In the genomic region with DNA sequence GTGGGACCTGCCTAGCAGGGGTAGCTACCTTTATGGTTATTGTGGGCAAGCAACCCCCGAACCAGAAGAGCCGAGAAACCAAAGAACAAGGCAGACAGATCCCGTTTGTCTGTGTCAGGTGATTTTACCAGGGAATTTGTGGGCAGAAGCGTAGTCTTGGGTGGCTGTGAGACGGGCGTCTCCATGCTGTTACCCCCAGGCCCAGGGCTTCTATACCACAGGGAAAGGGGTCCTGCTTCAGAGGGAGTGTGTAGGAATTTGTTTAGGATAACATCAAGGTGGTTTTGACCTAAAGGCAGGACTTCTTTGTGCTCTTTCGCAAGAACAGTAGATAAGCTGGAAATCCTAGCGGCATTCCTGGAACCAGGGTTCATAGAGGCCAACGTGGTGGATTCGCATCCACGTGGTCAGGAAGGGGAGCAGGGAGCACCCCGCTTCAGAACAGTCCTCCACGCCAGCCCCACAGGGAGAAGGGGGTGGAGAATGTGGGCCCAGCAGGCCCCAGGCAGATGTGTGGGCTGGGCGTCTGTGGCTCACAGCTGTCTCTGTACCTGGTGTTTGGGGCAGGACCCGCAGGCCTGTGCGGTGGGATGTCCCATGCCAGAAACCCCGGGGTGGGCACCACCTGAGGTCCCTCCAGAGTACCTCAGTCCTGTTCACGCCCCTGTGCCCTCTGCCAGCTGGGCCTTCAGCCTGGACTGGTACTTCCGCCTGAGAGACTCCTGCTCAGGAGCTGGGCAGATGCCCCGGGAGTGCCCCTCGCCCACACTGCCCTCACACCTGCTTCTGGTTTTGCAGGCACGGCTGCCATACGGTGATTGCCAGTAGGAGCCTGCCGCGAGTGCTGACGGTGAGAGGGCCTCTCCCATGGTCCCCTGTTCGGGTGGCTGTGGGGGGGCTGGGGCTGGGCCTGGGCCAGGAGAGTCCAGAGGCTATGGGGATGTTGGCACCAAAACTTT, we compare ENCODE assay signal across 25 cellular contexts. TPM values are rescaled to one million over a fixed set of nuclear protein-coding genes. Genes with fewer than 3 reads are reported as not detected.
DNase-seq lines count a peak whose midpoint lies in the region; ATAC-seq and TF ChIP-seq lines count a peak whose summit lies in the region.
"Had no signal": no experiment of that assay in that cellular context is flagged by ENCODE, and none has a peak within 500 bp of the region (broad histone marks: within the 10 kb centered on the region; RNA-seq: fewer than 3 reads in every experiment).

No MANE protein-coding gene starts in this region.

- no peak overlapping the region for H3K27ac Mint-ChIP-seq in CD4-positive, alpha-beta memory T cell
- H3K27ac Mint-ChIP-seq: activated CD4-positive, alpha-beta T cell treated with anti-CD3 and anti-CD28 coated beads, Interleukin-2, amount 10 ng/mL, durations not matched to agents 7 days and 5 days; activated CD8-positive, alpha-beta memory T cell treated with anti-CD3 and anti-CD28 coated beads, Interleukin-2, amount 10 ng/mL, durations not matched to agents 7 days and 5 days; activated naive CD4-positive, alpha-beta T cell treated with anti-CD3 and anti-CD28 coated beads for 36 hours; activated T-cell treated with anti-CD3 and anti-CD28 coated beads, Interleukin-2, amount 50 U/mL, for 72 hours; effector memory CD8-positive, alpha-beta T cell had no signal

- peaks cover 0 to 21% (median 9%) of the 10 kb centered on the region in 4 donors for H3K36me3 ChIP-seq in right lobe of liver
- no peaks in the 10 kb centered on the region for H3K36me3 ChIP-seq in CD4-positive, alpha-beta memory T cell (ENCODE audit: insufficient read depth, low read length)
- H3K36me3 ChIP-seq: breast epithelium, colonic mucosa had no signal

- peak overlapping the region; percentile 70 to 87 (median 78) for H3K27ac ChIP-seq in right lobe of liver
- H3K27ac ChIP-seq in CD4-positive, alpha-beta memory T cell (ENCODE audit: low read depth, low read length): no peak overlapping the region
- H3K27ac ChIP-seq: breast epithelium, C4-2B, colonic mucosa, esophagus squamous epithelium, tibial nerve, VCaP had no signal

- peak; percentile 44 to 72 (median 62) for ATAC-seq in right lobe of liver
- ATAC-seq: activated CD8-positive, alpha-beta memory T cell treated with anti-CD3 and anti-CD28 coated beads, Interleukin-2, amount 10 ng/mL, durations not matched to agents 7 days and 5 days; activated T-cell treated with anti-CD3 and anti-CD28 coated beads, Interleukin-2, amount 50 U/mL, for 72 hours; effector memory CD8-positive, alpha-beta T cell had no signal

- WGBS in right lobe of liver (ENCODE audit: insufficient coverage, low coverage, low lambda C conversion rate, missing lambda C conversion rate): 20% methylated on average over 9 of the region's 27 CpGs

- DNase-seq in ELF-1 (ENCODE audit: low read depth, low spot score) (peak; percentile 49), amniotic epithelial cell (ENCODE audit: low read depth) (peak; percentile 81), right lobe of liver (peak; percentile 69 to 82 (median 76)), NCI-H2171 (lab: John Stamatoyannopoulos, UW) (no peak), cerebellar nuclear complex (lab: John Stamatoyannopoulos, UW) (no peak)
- DNase-seq in CD4-positive, alpha-beta memory T cell: no peak
- DNase-seq: ACHN; activated CD4-positive, alpha-beta T cell treated with anti-CD3 and anti-CD28 coated beads, Interleukin-2, amount 10 ng/mL, durations not matched to agents 7 days and 5 days; activated CD8-positive, alpha-beta memory T cell treated with anti-CD3 and anti-CD28 coated beads, Interleukin-2, amount 10 ng/mL, durations not matched to agents 7 days and 5 days; activated naive CD4-positive, alpha-beta T cell treated with anti-CD3 and anti-CD28 coated beads for 36 hours; activated T-cell treated with anti-CD3 and anti-CD28 coated beads, Interleukin-2, amount 50 U/mL, for 72 hours; amniotic stem cell; colonic mucosa; effector memory CD8-positive, alpha-beta T cell; esophagus squamous epithelium; Kasumi-1; kidney glomerular epithelial cell; NCI-H187; NCI-H69; stimulated activated CD8-positive, alpha-beta memory T cell treated with anti-CD3 and anti-CD28 coated beads, Interleukin-4, amount 100 ng/mL, for 48 hours had no signal

- CTCF ChIA-PET in CD4-positive, alpha-beta memory T cell (lab: Charles Lee; ENCODE audit: partially characterized antibody): no interaction called here

- POLR2A ChIA-PET in CD4-positive, alpha-beta memory T cell (lab: Charles Lee; ENCODE audit: partially characterized antibody): interaction anchor here (1.3 kb wide), 1 partner anchor 20 kb away, joined by 3 read pairs; the partner anchor contains the start of gene RAB11FIP3

- no peak overlapping the region for H3K4me3 Mint-ChIP-seq in CD4-positive, alpha-beta memory T cell
- H3K4me3 Mint-ChIP-seq: activated CD4-positive, alpha-beta T cell treated with anti-CD3 and anti-CD28 coated beads, Interleukin-2, amount 10 ng/mL, durations not matched to agents 7 days and 5 days; activated CD8-positive, alpha-beta memory T cell treated with anti-CD3 and anti-CD28 coated beads, Interleukin-2, amount 10 ng/mL, durations not matched to agents 7 days and 5 days; activated naive CD4-positive, alpha-beta T cell treated with anti-CD3 and anti-CD28 coated beads for 36 hours; activated T-cell treated with anti-CD3 and anti-CD28 coated beads, Interleukin-2, amount 50 U/mL, for 72 hours; effector memory CD8-positive, alpha-beta T cell had no signal

- TF ChIP-seq CTCF in right lobe of liver (IDR thresholded peaks at IDR 0.05): no peak

- H3K4me3 ChIP-seq in right lobe of liver: peak overlapping the region; percentile 27 to 50 (median 44)
- H3K4me3 ChIP-seq in CD4-positive, alpha-beta memory T cell (ENCODE audit: low read length in 2 of 2): no peak overlapping the region
- H3K4me3 ChIP-seq: breast epithelium, colonic mucosa, esophagus squamous epithelium, HAP-1, tibial nerve had no signal

- H3K36me3 Mint-ChIP-seq in CD4-positive, alpha-beta memory T cell: peaks cover 0 to 1% of the 10 kb centered on the region in 2 donors
- H3K36me3 Mint-ChIP-seq: activated CD8-positive, alpha-beta memory T cell treated with anti-CD3 and anti-CD28 coated beads, Interleukin-2, amount 10 ng/mL, durations not matched to agents 7 days and 5 days had no signal

- no peaks in the 10 kb centered on the region for H3K27me3 ChIP-seq in right lobe of liver
- H3K27me3 ChIP-seq in CD4-positive, alpha-beta memory T cell (ENCODE audit: insufficient read depth, low read length): no peaks in the 10 kb centered on the region
- H3K27me3 ChIP-seq: breast epithelium, colonic mucosa, esophagus squamous epithelium, tibial nerve had no signal

- peak; percentile 59 for TF ChIP-seq POLR2A in right lobe of liver (IDR thresholded peaks at IDR 0.05)

- intact Hi-C loops in right lobe of liver (cut with DNase I): no loop called here
- intact Hi-C loops in CD4-positive, alpha-beta memory T cell (cut with micrococcal nuclease): no loop called here

- no peaks in the 10 kb centered on the region for H3K9me3 Mint-ChIP-seq in CD4-positive, alpha-beta memory T cell
- H3K9me3 Mint-ChIP-seq: activated CD4-positive, alpha-beta T cell treated with anti-CD3 and anti-CD28 coated beads, Interleukin-2, amount 10 ng/mL, durations not matched to agents 7 days and 5 days; activated naive CD4-positive, alpha-beta T cell treated with anti-CD3 and anti-CD28 coated beads for 36 hours; activated T-cell treated with anti-CD3 and anti-CD28 coated beads, Interleukin-2, amount 50 U/mL, for 72 hours; effector memory CD8-positive, alpha-beta T cell had no signal

- H3K27me3 Mint-ChIP-seq in CD4-positive, alpha-beta memory T cell: no peaks in the 10 kb centered on the region
- H3K27me3 Mint-ChIP-seq: activated CD4-positive, alpha-beta T cell treated with anti-CD3 and anti-CD28 coated beads, Interleukin-2, amount 10 ng/mL, durations not matched to agents 7 days and 5 days; activated CD8-positive, alpha-beta memory T cell treated with anti-CD3 and anti-CD28 coated beads, Interleukin-2, amount 10 ng/mL, durations not matched to agents 7 days and 5 days; effector memory CD8-positive, alpha-beta T cell had no signal

- peaks cover 0 to 1% (median under 1%) of the 10 kb centered on the region in 4 donors for H3K4me1 Mint-ChIP-seq in CD4-positive, alpha-beta memory T cell

- H3K9me3 ChIP-seq in right lobe of liver: no peaks in the 10 kb centered on the region
- no peaks in the 10 kb centered on the region for H3K9me3 ChIP-seq in CD4-positive, alpha-beta memory T cell (ENCODE audit: control insufficient read depth in 1 of 2, low read length in 2 of 2)
- H3K9me3 ChIP-seq: breast epithelium, colonic mucosa, esophagus squamous epithelium, HAP-1, tibial nerve had no signal

- peaks cover 0 to 41% (median 9%) of the 10 kb centered on the region in 4 donors for H3K4me1 ChIP-seq in right lobe of liver
- H3K4me1 ChIP-seq in CD4-positive, alpha-beta memory T cell (ENCODE audit: insufficient read depth, low read length): peaks cover 3% of the 10 kb centered on the region
- H3K4me1 ChIP-seq: breast epithelium, colonic mucosa had no signal

RNA-seq across cellular contexts. Expression of gene DECR2, which starts 4.1 kb away (rescaled TPM):
- 100 to 1,000 TPM in 3 of 6 experiments, 10 to 100 TPM in 3; 73.6 to 169 (median 97.0) TPM for total RNA-seq in right lobe of liver
- 1 to 10 TPM; 5.1 to 7.3 TPM for total RNA-seq in CD4-positive, alpha-beta memory T cell
- polyA plus RNA-seq in CD4-positive, alpha-beta memory T cell: 1 to 10 TPM; 3.4 to 4.1 TPM

RNA-seq across cellular contexts. Expression of gene NME4, which starts 8.8 kb away (rescaled TPM):
- total RNA-seq in right lobe of liver: 10 to 100 TPM; 50.3 to 83.6 (median 61.0) TPM
- 10 to 100 TPM; 34.9 to 35.4 TPM for total RNA-seq in CD4-positive, alpha-beta memory T cell
- polyA plus RNA-seq in CD4-positive, alpha-beta memory T cell: 10 to 100 TPM; 54.4 to 61.7 TPM

RNA-seq across cellular contexts. Expression of gene RAB11FIP3, which starts 19.6 kb away (rescaled TPM):
- total RNA-seq in right lobe of liver: 10 to 100 TPM; 19.5 to 38.3 (median 25.5) TPM
- total RNA-seq in CD4-positive, alpha-beta memory T cell: 10 to 100 TPM; 41.8 to 42.6 TPM
- polyA plus RNA-seq in CD4-positive, alpha-beta memory T cell: 1 to 10 TPM in 1 of 2 donors, under 1 TPM in 1; 0.15 to 4.6 TPM

RNA-seq across cellular contexts. Expression of gene PGAP6, which starts 24.0 kb away (rescaled TPM):
- 10 to 100 TPM; 24.3 to 44.6 (median 28.0) TPM for total RNA-seq in right lobe of liver
- 10 to 100 TPM; 72.2 to 73.5 TPM for total RNA-seq in CD4-positive, alpha-beta memory T cell
- 10 to 100 TPM; 22.7 to 40.5 TPM for polyA plus RNA-seq in CD4-positive, alpha-beta memory T cell

RNA-seq across cellular contexts. Expression of gene MRPL28, which starts 35.5 kb away (rescaled TPM):
- total RNA-seq in right lobe of liver: 10 to 100 TPM; 29.9 to 64.7 (median 32.6) TPM
- 10 to 100 TPM; 27.9 to 29.2 TPM for total RNA-seq in CD4-positive, alpha-beta memory T cell
- polyA plus RNA-seq in CD4-positive, alpha-beta memory T cell: 10 to 100 TPM; 58.6 to 59.2 TPM

Comparison
In these comparisons a context has a peak if more than half of its experiments do, and no peak if none do; other contexts are left out.
1. DNase-seq: peak in ELF-1 (single experiment), amniotic epithelial cell (single experiment) and right lobe of liver (3 of 3); none in NCI-H2171 (single experiment), CD4-positive, alpha-beta memory T cell (0 of 5) and cerebellar nuclear complex (0 of 2).
2. H3K4me3 ChIP-seq: peak in right lobe of liver (3 of 3); none in CD4-positive, alpha-beta memory T cell (0 of 2).
3. RNA of gene DECR2, which starts 4.1 kb away (total RNA-seq): 73.6 to 169 TPM in right lobe of liver; 5.1 to 7.3 TPM in CD4-positive, alpha-beta memory T cell; every median in the first group is over 4 times any median in the second.